ENCODE assay signal across 32 cellular contexts in genomic region chr2:162053808-162054155, GRCh38. TPM values are rescaled to one million over a fixed set of nuclear protein-coding genes. Genes with fewer than 3 reads are reported as not detected.
"Had no signal": no experiment of that assay in that cellular context is flagged by ENCODE, and none has a peak within 500 bp of the region (broad histone marks: within the 10 kb centered on the region; RNA-seq: fewer than 3 reads in every experiment).

No MANE protein-coding gene starts in this region.

- H3K27ac Mint-ChIP-seq: natural killer cell; nephron; neural progenitor cell; progenitor cell of endocrine pancreas; stimulated activated naive CD8-positive, alpha-beta T cell treated with anti-CD3 and anti-CD28 coated beads, Interleukin-15, amount 100 ng/mL, for 72 hours; type B pancreatic cell had no signal

- H3K4me3 ChIP-seq: neural progenitor cell, ovary, psoas muscle, skin epidermis, smooth muscle cell, spleen, suprapubic skin, testis, tibial artery, transverse colon, upper lobe of right lung, uterus had no signal

- H3K27ac ChIP-seq: neural progenitor cell, ovary, parathyroid adenoma, psoas muscle, skin epidermis, spleen, suprapubic skin, testis, tibial artery, transverse colon, upper lobe of right lung, uterus had no signal

- H3K9me3 ChIP-seq: ovary, testis, upper lobe of right lung, uterus had no signal

- ATAC-seq: naive thymus-derived CD4-positive, alpha-beta T cell; natural killer cell; psoas muscle; right cardiac atrium; sciatic nerve; stimulated activated naive CD8-positive, alpha-beta T cell treated with anti-CD3 and anti-CD28 coated beads, Interleukin-15, amount 100 ng/mL, for 72 hours; stimulated activated naive CD8-positive, alpha-beta T cell treated with anti-CD3 and anti-CD28 coated beads, Interleukin-15, Interleukin-2, amounts not matched to agents 100 U/mL and 50 U/mL, for 24 hours; upper lobe of right lung had no signal

- H3K9me3 Mint-ChIP-seq: stimulated activated naive CD8-positive, alpha-beta T cell treated with anti-CD3 and anti-CD28 coated beads, Interleukin-15, amount 100 ng/mL, for 72 hours had no signal

- DNase-seq: naive thymus-derived CD4-positive, alpha-beta T cell; natural killer cell; occipital lobe; ovary; posterior cingulate gyrus; psoas muscle; right cardiac atrium; spleen; stimulated activated CD4-positive, alpha-beta T cell treated with anti-CD3 and anti-CD28 coated beads, Interleukin-12 subunit alpha, Interleukin-12 subunit beta, amount 100 ng/mL, for 4 hours; stimulated activated CD4-positive, alpha-beta T cell treated with anti-CD3 and anti-CD28 coated beads, Interleukin-1b, Interleukin-23, amount 100 ng/mL, for 48 hours; stimulated activated CD4-positive, alpha-beta T cell treated with anti-CD3 and anti-CD28 coated beads, Interleukin-4, amount 100 ng/mL, for 1 hour; stimulated activated CD4-positive, alpha-beta T cell treated with anti-CD3 and anti-CD28 coated beads, Interleukin-4, amount 100 ng/mL, for 4 hours; stimulated activated CD8-positive, alpha-beta memory T cell treated with anti-CD3 and anti-CD28 coated beads, Interleukin-4, amount 100 ng/mL, for 48 hours; stimulated activated naive CD4-positive, alpha-beta T cell; stimulated activated naive CD8-positive, alpha-beta T cell treated with anti-CD3 and anti-CD28 coated beads, Interleukin-15, amount 100 ng/mL, for 72 hours; stimulated activated naive CD8-positive, alpha-beta T cell treated with anti-CD3 and anti-CD28 coated beads, Interleukin-15, Interleukin-2, amounts not matched to agents 100 U/mL and 50 U/mL, for 24 hours; substantia nigra; testis; tibial artery; transverse colon; upper lobe of right lung; uterus had no signal

- H3K4me1 Mint-ChIP-seq: nephron had no signal

- H3K27me3 Mint-ChIP-seq: naive thymus-derived CD4-positive, alpha-beta T cell; stimulated activated naive CD8-positive, alpha-beta T cell treated with anti-CD3 and anti-CD28 coated beads, Interleukin-15, amount 100 ng/mL, for 72 hours; type B pancreatic cell had no signal

- H3K36me3 ChIP-seq: neural progenitor cell, ovary, spleen, suprapubic skin, tibial artery, transverse colon, upper lobe of right lung, uterus had no signal

- H3K36me3 Mint-ChIP-seq: natural killer cell, neural progenitor cell, type B pancreatic cell had no signal

- H3K27me3 ChIP-seq: neural progenitor cell, ovary, spleen, suprapubic skin, testis, tibial artery, transverse colon, upper lobe of right lung, uterus had no signal

- H3K4me1 ChIP-seq: psoas muscle, testis, tibial artery, transverse colon, upper lobe of right lung, uterus had no signal

- H3K4me3 Mint-ChIP-seq: naive thymus-derived CD4-positive, alpha-beta T cell; natural killer cell; nephron; neural progenitor cell; stimulated activated naive CD8-positive, alpha-beta T cell treated with anti-CD3 and anti-CD28 coated beads, Interleukin-15, amount 100 ng/mL, for 72 hours; type B pancreatic cell had no signal

RNA-seq across cellular contexts. Expression of gene DPP4, which starts 20.2 kb away (rescaled TPM):
- polyA plus RNA-seq: neural cell had no signal
